ENCODE assay signal across 1 cellular context in the genomic region with DNA sequence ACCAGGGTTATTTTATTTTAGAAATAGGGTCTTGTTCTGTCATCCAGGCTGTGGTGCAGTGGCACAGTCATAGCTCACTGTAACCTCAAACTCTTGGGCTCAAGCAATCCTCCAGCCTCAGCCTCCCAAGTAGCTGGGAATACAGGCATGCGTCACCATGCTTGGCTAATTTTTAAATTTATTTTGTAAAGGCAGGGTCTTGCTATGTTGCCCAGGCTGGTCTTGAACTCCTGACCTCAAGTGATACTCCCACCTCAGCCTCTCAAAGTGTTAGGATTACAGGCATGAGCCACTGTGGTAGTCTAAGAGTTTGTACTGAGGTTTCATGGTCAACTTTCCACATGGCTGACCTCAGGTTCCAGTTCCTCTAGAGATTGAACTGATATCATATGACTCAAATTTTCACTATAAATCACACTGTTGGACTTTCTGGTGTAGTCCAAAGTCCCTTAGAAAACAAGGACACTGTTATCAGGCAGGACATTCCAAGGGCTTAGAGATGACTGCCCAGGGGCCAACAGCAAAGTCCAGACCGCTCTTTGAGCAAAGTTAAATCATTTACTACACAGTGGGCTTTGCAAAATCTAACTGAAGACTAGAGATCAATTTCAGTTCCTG.
TF ChIP-seq lines count a peak whose summit lies in the region.

No MANE protein-coding gene starts in this region.

TF ChIP-seq in K562, 482 proteins besides CTCF, POLR2A, EP300 and RAD21 (continued from another document):
- TF ChIP-seq, protein P1, sequence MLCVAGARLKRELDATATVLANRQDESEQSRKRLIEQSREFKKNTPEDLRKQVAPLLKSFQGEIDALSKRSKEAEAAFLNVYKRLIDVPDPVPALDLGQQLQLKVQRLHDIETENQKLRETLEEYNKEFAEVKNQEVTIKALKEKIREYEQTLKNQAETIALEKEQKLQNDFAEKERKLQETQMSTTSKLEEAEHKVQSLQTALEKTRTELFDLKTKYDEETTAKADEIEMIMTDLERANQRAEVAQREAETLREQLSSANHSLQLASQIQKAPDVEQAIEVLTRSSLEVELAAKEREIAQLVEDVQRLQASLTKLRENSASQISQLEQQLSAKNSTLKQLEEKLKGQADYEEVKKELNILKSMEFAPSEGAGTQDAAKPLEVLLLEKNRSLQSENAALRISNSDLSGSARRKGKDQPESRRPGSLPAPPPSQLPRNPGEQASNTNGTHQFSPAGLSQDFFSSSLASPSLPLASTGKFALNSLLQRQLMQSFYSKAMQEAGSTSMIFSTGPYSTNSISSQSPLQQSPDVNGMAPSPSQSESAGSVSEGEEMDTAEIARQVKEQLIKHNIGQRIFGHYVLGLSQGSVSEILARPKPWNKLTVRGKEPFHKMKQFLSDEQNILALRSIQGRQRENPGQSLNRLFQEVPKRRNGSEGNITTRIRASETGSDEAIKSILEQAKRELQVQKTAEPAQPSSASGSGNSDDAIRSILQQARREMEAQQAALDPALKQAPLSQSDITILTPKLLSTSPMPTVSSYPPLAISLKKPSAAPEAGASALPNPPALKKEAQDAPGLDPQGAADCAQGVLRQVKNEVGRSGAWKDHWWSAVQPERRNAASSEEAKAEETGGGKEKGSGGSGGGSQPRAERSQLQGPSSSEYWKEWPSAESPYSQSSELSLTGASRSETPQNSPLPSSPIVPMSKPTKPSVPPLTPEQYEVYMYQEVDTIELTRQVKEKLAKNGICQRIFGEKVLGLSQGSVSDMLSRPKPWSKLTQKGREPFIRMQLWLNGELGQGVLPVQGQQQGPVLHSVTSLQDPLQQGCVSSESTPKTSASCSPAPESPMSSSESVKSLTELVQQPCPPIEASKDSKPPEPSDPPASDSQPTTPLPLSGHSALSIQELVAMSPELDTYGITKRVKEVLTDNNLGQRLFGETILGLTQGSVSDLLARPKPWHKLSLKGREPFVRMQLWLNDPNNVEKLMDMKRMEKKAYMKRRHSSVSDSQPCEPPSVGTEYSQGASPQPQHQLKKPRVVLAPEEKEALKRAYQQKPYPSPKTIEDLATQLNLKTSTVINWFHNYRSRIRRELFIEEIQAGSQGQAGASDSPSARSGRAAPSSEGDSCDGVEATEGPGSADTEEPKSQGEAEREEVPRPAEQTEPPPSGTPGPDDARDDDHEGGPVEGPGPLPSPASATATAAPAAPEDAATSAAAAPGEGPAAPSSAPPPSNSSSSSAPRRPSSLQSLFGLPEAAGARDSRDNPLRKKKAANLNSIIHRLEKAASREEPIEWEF (CRISPR knock-in tag; IDR thresholded peaks at IDR 0.05): no peak
- no peak for TF ChIP-seq MCM3 (IDR thresholded peaks at IDR 0.05)
- no peak for TF ChIP-seq NR2C2 (CRISPR knock-in tag; IDR thresholded peaks at IDR 0.05)
- TF ChIP-seq NR2C2 (tag; IDR thresholded peaks at IDR 0.05): peak; percentile 49; the same call in 1 of the 2 replicates
- TF ChIP-seq MAFK (IDR thresholded peaks at IDR 0.05; ENCODE audit: low read length): no peak
- peak; percentile 96 for TF ChIP-seq ZNF766 (CRISPR knock-in tag; conservative IDR thresholded peaks at IDR 0.05)
- no peak for TF ChIP-seq DIDO1 (tag; IDR thresholded peaks at IDR 0.05; ENCODE audit: low read depth)
- TF ChIP-seq FOSL1 (tag; conservative IDR thresholded peaks at IDR 0.05): peak; percentile 56
